ENCODE assay signal across 8 cellular contexts in genomic region chr10:3066317-3066931, GRCh38. TPM values are rescaled to one million over a fixed set of nuclear protein-coding genes. Genes with fewer than 3 reads are reported as not detected.
DNase-seq lines count a peak whose midpoint lies in the region; ATAC-seq and TF ChIP-seq lines count a peak whose summit lies in the region.

No MANE protein-coding gene starts in this region.

- TF ChIP-seq CTCF in testis (IDR thresholded peaks at IDR 0.05) = no peak

- H3K27ac Mint-ChIP-seq in activated naive CD8-positive, alpha-beta T cell treated with anti-CD3 and anti-CD28 coated beads for 36 hours = no peak overlapping the region

- peaks cover 1% of the 10 kb centered on the region for H3K9me3 Mint-ChIP-seq in activated naive CD8-positive, alpha-beta T cell treated with anti-CD3 and anti-CD28 coated beads for 36 hours

- DNase-seq in NCI-H345 (lab: John Stamatoyannopoulos, UW) (peak; percentile 24), NCI-H345 treated with DMSO at 0.1 percent for 48 hours (lab: John Stamatoyannopoulos, UW; ENCODE audit: unreplicated experiment) (no peak), testis (no peak), D341Med (ENCODE audit: low spot score) (no peak), KG1 (lab: John Stamatoyannopoulos, UW) (no peak)
- DNase-seq in activated naive CD8-positive, alpha-beta T cell treated with anti-CD3 and anti-CD28 coated beads for 36 hours = no peak

- peaks cover 7% of the 10 kb centered on the region for H3K27me3 Mint-ChIP-seq in activated naive CD8-positive, alpha-beta T cell treated with anti-CD3 and anti-CD28 coated beads for 36 hours

- peak overlapping the region; percentile 53 for H3K4me3 ChIP-seq in iPS-18c (ENCODE audit: insufficient read depth, low read depth, low read length)
- peak overlapping the region; percentile 65 to 68 for H3K4me3 ChIP-seq in testis

- WGBS in testis, 2 donors = 5 to 13% methylated on average over 22 to 42 of the region's 45 CpGs

- no peaks in the 10 kb centered on the region for H3K36me3 ChIP-seq in testis (ENCODE audit: low read depth, missing control alignments)

- peak overlapping the region; percentile 55 for H3K4me3 Mint-ChIP-seq in activated naive CD8-positive, alpha-beta T cell treated with anti-CD3 and anti-CD28 coated beads for 36 hours

- no peak for TF ChIP-seq POLR2A in testis (IDR thresholded peaks at IDR 0.05)

- intact Hi-C loops in testis (cut with DNase I; ENCODE audit: low total_unique reads) = no loop called here

- H3K4me1 ChIP-seq in testis = no peaks in the 10 kb centered on the region

- H3K9me3 ChIP-seq in iPS-18c (ENCODE audit: control insufficient read depth, insufficient read depth, low read length) = no peaks in the 10 kb centered on the region
- no peaks in the 10 kb centered on the region for H3K9me3 ChIP-seq in testis

- peaks cover 21% of the 10 kb centered on the region for H3K4me1 Mint-ChIP-seq in activated naive CD8-positive, alpha-beta T cell treated with anti-CD3 and anti-CD28 coated beads for 36 hours

- H3K27ac ChIP-seq in testis = no peak overlapping the region

- no peak for ATAC-seq in GM19035 (IDR thresholded peaks at IDR 0.05; ENCODE audit: unreplicated experiment)

- H3K27me3 ChIP-seq in testis = no peaks in the 10 kb centered on the region

- H3K36me3 Mint-ChIP-seq in activated naive CD8-positive, alpha-beta T cell treated with anti-CD3 and anti-CD28 coated beads for 36 hours = peaks cover 25% of the 10 kb centered on the region

RNA-seq across cellular contexts. Expression of gene PFKP, which starts 0.9 kb away (rescaled TPM):
- 100 to 1,000 TPM; 231 to 242 TPM for total RNA-seq in activated naive CD8-positive, alpha-beta T cell treated with anti-CD3 and anti-CD28 coated beads for 36 hours
- total RNA-seq in testis = 100 to 1,000 TPM; 134 to 186 TPM
- polyA plus RNA-seq in testis (ENCODE audit: insufficient read depth, low read depth, low replicate concordance) = 447 TPM
